Comparison of ENCODE assay signal across 18 cellular contexts in the genomic region with DNA sequence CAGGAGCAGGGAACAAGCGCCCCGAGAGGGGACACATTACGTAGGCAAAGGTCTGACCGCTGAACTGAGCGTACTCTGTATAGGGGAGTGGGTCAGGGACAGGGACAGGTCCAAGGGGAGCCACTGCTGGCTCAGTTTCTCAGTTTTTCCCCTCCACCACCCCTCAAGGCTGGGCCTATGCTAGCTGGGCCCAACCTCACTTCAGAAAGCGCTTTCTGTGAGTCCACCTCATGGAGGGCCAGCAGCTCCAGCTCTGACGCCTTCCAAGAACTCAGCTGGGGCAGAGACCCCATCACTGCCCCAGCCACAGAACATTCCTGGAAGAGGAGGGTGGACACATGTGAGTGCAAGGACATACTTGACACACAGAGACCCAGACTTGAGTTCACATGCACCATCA.
"Had no signal": no experiment of that assay in that cellular context is flagged by ENCODE, and none has a peak within 500 bp of the region (broad histone marks: within the 10 kb centered on the region; RNA-seq: fewer than 3 reads in every experiment).

No MANE protein-coding gene starts in this region.

- H3K36me3 ChIP-seq: breast epithelium, right lobe of liver, transverse colon had no signal

- H3K36me3 Mint-ChIP-seq: natural killer cell treated with Interleukin-12 subunit alpha and Interleukin-12 subunit beta and Interleukin-15 and Interleukin-18, amount 100 ng/mL, for 72 hours; stimulated activated naive B cell treated with anti-CD40 and anti-IgM and Interleukin-4, amounts not matched to agents 10 μg/mL and 1 μg/mL and 100 μg/mL, for 72 hours had no signal

- H3K4me1 ChIP-seq: breast epithelium, psoas muscle, right lobe of liver had no signal

- H3K4me3 Mint-ChIP-seq: activated CD4-positive, alpha-beta memory T cell treated with anti-CD3 and anti-CD28 coated beads, Interleukin-2, amount 10 ng/mL, durations not matched to agents 7 days and 5 days; activated CD4-positive, alpha-beta T cell treated with anti-CD3 and anti-CD28 coated beads for 36 hours; activated naive CD4-positive, alpha-beta T cell treated with anti-CD3 and anti-CD28 coated beads for 36 hours; activated naive CD8-positive, alpha-beta T cell treated with anti-CD3 and anti-CD28 coated beads, Interleukin-2, amount 50 U/mL, for 24 hours; natural killer cell treated with Interleukin-12 subunit alpha and Interleukin-12 subunit beta and Interleukin-15 and Interleukin-18, amount 100 ng/mL, for 72 hours; stimulated activated naive B cell treated with anti-CD40 and anti-IgM and Interleukin-4, amounts not matched to agents 10 μg/mL and 1 μg/mL and 100 μg/mL, for 72 hours; T-helper 17 cell had no signal

- H3K4me1 Mint-ChIP-seq: activated CD4-positive, alpha-beta memory T cell treated with anti-CD3 and anti-CD28 coated beads, Interleukin-2, amount 10 ng/mL, durations not matched to agents 7 days and 5 days; activated CD4-positive, alpha-beta T cell treated with anti-CD3 and anti-CD28 coated beads for 36 hours; activated naive CD8-positive, alpha-beta T cell treated with anti-CD3 and anti-CD28 coated beads, Interleukin-2, amount 50 U/mL, for 24 hours; T-helper 17 cell had no signal

- H3K27ac Mint-ChIP-seq: activated CD4-positive, alpha-beta memory T cell treated with anti-CD3 and anti-CD28 coated beads, Interleukin-2, amount 10 ng/mL, durations not matched to agents 7 days and 5 days; activated CD4-positive, alpha-beta T cell treated with anti-CD3 and anti-CD28 coated beads for 36 hours; activated naive CD4-positive, alpha-beta T cell treated with anti-CD3 and anti-CD28 coated beads for 36 hours; activated naive CD8-positive, alpha-beta T cell treated with anti-CD3 and anti-CD28 coated beads, Interleukin-2, amount 50 U/mL, for 24 hours; natural killer cell treated with Interleukin-12 subunit alpha and Interleukin-12 subunit beta and Interleukin-15 and Interleukin-18, amount 100 ng/mL, for 72 hours; stimulated activated naive B cell treated with anti-CD40 and anti-IgM and Interleukin-4, amounts not matched to agents 10 μg/mL and 1 μg/mL and 100 μg/mL, for 72 hours; T-helper 17 cell had no signal

- H3K9me3 Mint-ChIP-seq: activated CD4-positive, alpha-beta memory T cell treated with anti-CD3 and anti-CD28 coated beads, Interleukin-2, amount 10 ng/mL, durations not matched to agents 7 days and 5 days; activated naive CD4-positive, alpha-beta T cell treated with anti-CD3 and anti-CD28 coated beads for 36 hours; activated naive CD8-positive, alpha-beta T cell treated with anti-CD3 and anti-CD28 coated beads, Interleukin-2, amount 50 U/mL, for 24 hours; natural killer cell treated with Interleukin-12 subunit alpha and Interleukin-12 subunit beta and Interleukin-15 and Interleukin-18, amount 100 ng/mL, for 72 hours had no signal

- H3K27ac ChIP-seq: breast epithelium, psoas muscle, right lobe of liver, transverse colon had no signal

- H3K4me3 ChIP-seq: breast epithelium, psoas muscle, right lobe of liver, transverse colon had no signal

- H3K9me3 ChIP-seq: breast epithelium, psoas muscle, right lobe of liver, transverse colon had no signal

- DNase-seq: activated CD4-positive, alpha-beta memory T cell treated with anti-CD3 and anti-CD28 coated beads, Interleukin-2, amount 10 ng/mL, durations not matched to agents 7 days and 5 days; activated CD4-positive, alpha-beta T cell treated with anti-CD3 and anti-CD28 coated beads for 36 hours; activated naive CD4-positive, alpha-beta T cell treated with anti-CD3 and anti-CD28 coated beads for 36 hours; activated naive CD8-positive, alpha-beta T cell treated with anti-CD3 and anti-CD28 coated beads, Interleukin-2, amount 50 U/mL, for 24 hours; aorta; left ventricle myocardium superior; mesenchymal stem cell; occipital lobe; psoas muscle; SIG-M5; stimulated activated CD4-positive, alpha-beta T cell treated with anti-CD3 and anti-CD28 coated beads, Interleukin-12 subunit alpha, Interleukin-12 subunit beta, amount 100 ng/mL, for 4 hours; stimulated activated naive B cell treated with anti-CD40 and anti-IgM and Interleukin-4, amounts not matched to agents 10 μg/mL and 1 μg/mL and 100 μg/mL, for 72 hours; T-helper 17 cell; transverse colon had no signal

- H3K27me3 ChIP-seq: breast epithelium, right lobe of liver, transverse colon had no signal

- ATAC-seq: activated CD4-positive, alpha-beta T cell treated with anti-CD3 and anti-CD28 coated beads for 36 hours; activated naive CD8-positive, alpha-beta T cell treated with anti-CD3 and anti-CD28 coated beads, Interleukin-2, amount 50 U/mL, for 24 hours; esophagus mucosa; natural killer cell treated with Interleukin-12 subunit alpha and Interleukin-12 subunit beta and Interleukin-15 and Interleukin-18, amount 100 ng/mL, for 72 hours; T-helper 17 cell had no signal
